8 cellular contexts compared by ENCODE assay signal in genomic region chr4:6716958-6717655, GRCh38. TPM values are rescaled to one million over a fixed set of nuclear protein-coding genes. Genes with fewer than 3 reads are reported as not detected.
DNase-seq lines count a peak whose midpoint lies in the region; ATAC-seq lines count a peak whose summit lies in the region.

No MANE protein-coding gene starts in this region.

- H3K4me3 Mint-ChIP-seq in T-helper 2 cell treated with Interferon-gamma antibody and Interleukin-4, amounts not matched to agents 5 μg/mL and 100 μg/mL, for 36 hours = peak overlapping the region; percentile 93
- H3K4me3 Mint-ChIP-seq in activated CD8-positive, alpha-beta T cell treated with anti-CD3 and anti-CD28 coated beads, Interleukin-2, amount 10 ng/mL, durations not matched to agents 7 days and 5 days = peak overlapping the region; percentile 91

- H3K27ac ChIP-seq in iPS-20b (ENCODE audit: low read length) (no peak overlapping the region), stomach smooth muscle (ENCODE audit: low read length) (peak overlapping the region; percentile 75)

- H3K4me3 ChIP-seq in iPS-20b (ENCODE audit: low read length) (peak overlapping the region; percentile 90), stomach smooth muscle (ENCODE audit: low read length in 2 of 2) (peak overlapping the region; percentile 56 to 91)

- H3K36me3 ChIP-seq in iPS-20b (ENCODE audit: insufficient read depth, low read depth, low read length) (no peaks in the 10 kb centered on the region), stomach smooth muscle (ENCODE audit: control insufficient read depth in 2 of 2, insufficient read depth in 2 of 2, low read length in 2 of 2) (no peaks in the 10 kb centered on the region)

- peaks cover 31% of the 10 kb centered on the region for H3K4me1 Mint-ChIP-seq in T-helper 2 cell treated with Interferon-gamma antibody and Interleukin-4, amounts not matched to agents 5 μg/mL and 100 μg/mL, for 36 hours (ENCODE audit: low read depth)
- peaks cover 31% of the 10 kb centered on the region for H3K4me1 Mint-ChIP-seq in activated CD8-positive, alpha-beta T cell treated with anti-CD3 and anti-CD28 coated beads, Interleukin-2, amount 10 ng/mL, durations not matched to agents 7 days and 5 days (ENCODE audit: low read depth)

- CTCF ChIA-PET in activated CD8-positive, alpha-beta T cell treated with anti-CD3 and anti-CD28 coated beads, Interleukin-2, amount 10 ng/mL, durations not matched to agents 7 days and 5 days (lab: Charles Lee) = interaction anchor here (0.6 to 22.2 kb wide), 20 partner anchors 10 to 355 kb away, joined by 3 to 354 read pairs (median 4); partner anchors contain the start of genes KIAA0232, MAN2B2, TADA2B and TBC1D14

- H3K4me1 ChIP-seq in iPS-20b (ENCODE audit: insufficient read depth, low read length) (no peaks in the 10 kb centered on the region; the same call in 1 of the 2 replicates), stomach smooth muscle (ENCODE audit: control insufficient read depth, insufficient read depth, low read length) (peaks cover 17% of the 10 kb centered on the region)

- no peaks in the 10 kb centered on the region for H3K9me3 ChIP-seq in iPS-20b (ENCODE audit: insufficient read depth, low read depth, low read length)
- H3K9me3 ChIP-seq in stomach smooth muscle (ENCODE audit: control insufficient read depth in 2 of 2, low read length in 2 of 2) = no peaks in the 10 kb centered on the region

- POLR2A ChIA-PET in activated CD8-positive, alpha-beta T cell treated with anti-CD3 and anti-CD28 coated beads, Interleukin-2, amount 10 ng/mL, durations not matched to agents 7 days and 5 days (lab: Charles Lee) = interaction anchor here (0.5 to 3.1 kb wide), 10 partner anchors 10 to 352 kb away, joined by 3 to 39 read pairs (median 6); partner anchors contain the start of gene MRFAP1

- no peak for DNase-seq in T-helper 2 cell treated with Interferon-gamma antibody and Interleukin-4, amounts not matched to agents 5 μg/mL and 100 μg/mL, for 36 hours (ENCODE audit: low spot score)
- DNase-seq in T-helper 2 cell (no peak), NCI-H524 (lab: John Stamatoyannopoulos, UW) (no peak), AG08396 (ENCODE audit: low spot score) (no peak)
- no peak for DNase-seq in activated CD8-positive, alpha-beta T cell treated with anti-CD3 and anti-CD28 coated beads, Interleukin-2, amount 10 ng/mL, durations not matched to agents 7 days and 5 days

- H3K36me3 Mint-ChIP-seq in T-helper 2 cell treated with Interferon-gamma antibody and Interleukin-4, amounts not matched to agents 5 μg/mL and 100 μg/mL, for 36 hours (ENCODE audit: low read depth) = peaks cover 13% of the 10 kb centered on the region
- H3K36me3 Mint-ChIP-seq in activated CD8-positive, alpha-beta T cell treated with anti-CD3 and anti-CD28 coated beads, Interleukin-2, amount 10 ng/mL, durations not matched to agents 7 days and 5 days (ENCODE audit: low read depth) = peaks cover 14% of the 10 kb centered on the region

- H3K9ac ChIP-seq in iPS-20b (ENCODE audit: low read depth, low read length) (peak overlapping the region; percentile 82; the same call in 1 of the 2 replicates), stomach smooth muscle (ENCODE audit: low read length in 2 of 2) (peak overlapping the region; percentile 82 to 83)

- peak overlapping the region; percentile 82 for H3K27ac Mint-ChIP-seq in T-helper 2 cell treated with Interferon-gamma antibody and Interleukin-4, amounts not matched to agents 5 μg/mL and 100 μg/mL, for 36 hours
- H3K27ac Mint-ChIP-seq in activated CD8-positive, alpha-beta T cell treated with anti-CD3 and anti-CD28 coated beads, Interleukin-2, amount 10 ng/mL, durations not matched to agents 7 days and 5 days = peak overlapping the region; percentile 97

- ATAC-seq in activated CD8-positive, alpha-beta T cell treated with anti-CD3 and anti-CD28 coated beads, Interleukin-2, amount 10 ng/mL, durations not matched to agents 7 days and 5 days = no peak
- no peak for ATAC-seq in GM21447 (IDR thresholded peaks at IDR 0.05; ENCODE audit: unreplicated experiment)

- H3K27me3 ChIP-seq in iPS-20b (ENCODE audit: insufficient read depth, low read length) (peaks cover 20% of the 10 kb centered on the region), stomach smooth muscle (ENCODE audit: control insufficient read depth in 1 of 2, insufficient read depth in 2 of 2, low read length in 2 of 2) (no peaks in the 10 kb centered on the region)

- peaks cover 6% of the 10 kb centered on the region for H3K9me3 Mint-ChIP-seq in T-helper 2 cell treated with Interferon-gamma antibody and Interleukin-4, amounts not matched to agents 5 μg/mL and 100 μg/mL, for 36 hours
- H3K9me3 Mint-ChIP-seq in activated CD8-positive, alpha-beta T cell treated with anti-CD3 and anti-CD28 coated beads, Interleukin-2, amount 10 ng/mL, durations not matched to agents 7 days and 5 days (ENCODE audit: insufficient read depth) = peaks cover 10% of the 10 kb centered on the region

- H3K27me3 Mint-ChIP-seq in T-helper 2 cell treated with Interferon-gamma antibody and Interleukin-4, amounts not matched to agents 5 μg/mL and 100 μg/mL, for 36 hours (ENCODE audit: low read depth) = peaks cover 4% of the 10 kb centered on the region
- peaks cover 3% of the 10 kb centered on the region for H3K27me3 Mint-ChIP-seq in activated CD8-positive, alpha-beta T cell treated with anti-CD3 and anti-CD28 coated beads, Interleukin-2, amount 10 ng/mL, durations not matched to agents 7 days and 5 days (ENCODE audit: low read depth)

RNA-seq across cellular contexts. Expression of gene BLOC1S4, which starts 1.1 kb away (rescaled TPM):
- 10 to 100 TPM; 19.6 to 21.5 TPM for total RNA-seq in activated CD8-positive, alpha-beta T cell treated with anti-CD3 and anti-CD28 coated beads, Interleukin-2, amount 10 ng/mL, durations not matched to agents 7 days and 5 days

RNA-seq across cellular contexts. Expression of gene MRFAP1L1, which starts 7.4 kb away (rescaled TPM):
- total RNA-seq in activated CD8-positive, alpha-beta T cell treated with anti-CD3 and anti-CD28 coated beads, Interleukin-2, amount 10 ng/mL, durations not matched to agents 7 days and 5 days = 10 to 100 TPM; 65.5 to 67.4 TPM

RNA-seq across cellular contexts. Expression of gene S100P, which starts 23.4 kb away (rescaled TPM):
- 1 to 10 TPM; 8.3 to 8.5 TPM for total RNA-seq in activated CD8-positive, alpha-beta T cell treated with anti-CD3 and anti-CD28 coated beads, Interleukin-2, amount 10 ng/mL, durations not matched to agents 7 days and 5 days
